Comparison of ENCODE assay signal across 8 cellular contexts in the genomic region with DNA sequence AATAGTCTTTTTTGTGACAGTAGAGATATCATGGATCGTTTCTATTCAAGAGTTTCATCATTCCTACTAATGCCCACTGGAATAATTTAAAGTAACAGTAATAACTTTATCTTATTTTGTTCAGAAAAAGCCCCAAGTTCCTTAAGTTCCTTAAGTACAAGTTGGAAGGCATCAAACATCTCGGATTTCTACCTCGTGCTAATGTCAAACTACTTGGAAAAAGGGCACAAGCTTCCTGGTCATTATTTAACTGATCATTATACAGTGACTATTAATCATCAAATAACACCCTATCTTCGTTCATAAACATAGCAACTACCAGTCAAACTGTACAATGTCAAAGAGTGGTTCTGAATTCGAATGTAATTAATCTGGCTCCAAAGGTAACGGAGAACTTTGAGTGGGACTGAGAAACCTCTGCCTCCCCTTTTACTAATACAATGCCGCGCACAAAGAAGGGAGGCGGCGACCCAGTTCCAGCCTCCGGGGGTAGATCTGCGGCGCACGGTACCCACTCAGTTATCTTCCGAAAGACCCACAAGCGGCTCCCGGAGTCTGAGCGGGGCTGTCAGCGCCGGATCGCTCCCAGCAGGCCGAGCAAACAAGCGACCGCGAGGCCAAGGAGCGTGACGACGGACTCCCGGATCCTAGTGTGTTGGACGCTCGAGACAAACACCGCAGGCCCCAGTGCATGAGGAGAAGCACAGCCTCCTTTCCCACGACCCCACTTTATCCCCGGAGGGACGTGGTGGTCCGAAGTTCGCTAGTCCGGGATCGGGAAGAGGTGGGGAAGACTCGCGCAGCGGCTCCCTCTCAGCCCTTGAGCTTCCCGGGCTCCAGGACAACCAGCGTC. TPM values are rescaled to one million over a fixed set of nuclear protein-coding genes. Genes with fewer than 3 reads are reported as not detected.
DNase-seq lines count a peak whose midpoint lies in the region; ATAC-seq lines count a peak whose summit lies in the region.

No MANE protein-coding gene starts in this region.

- H3K4me3 Mint-ChIP-seq in activated T-cell treated with anti-CD3 and anti-CD28 coated beads, Interleukin-2, amount 50 U/mL, for 24 hours = peak overlapping the region; percentile 97
- H3K4me3 Mint-ChIP-seq in natural killer cell treated with Interleukin-12 subunit alpha and Interleukin-12 subunit beta and Interleukin-15 and Interleukin-18, amount 100 ng/mL, for 72 hours = peak overlapping the region; percentile 96
- H3K4me3 Mint-ChIP-seq in stimulated activated naive CD8-positive, alpha-beta T cell treated with anti-CD3 and anti-CD28 coated beads, Interleukin-15, Interleukin-2, amounts not matched to agents 100 ng/mL and 50 ng/mL, for 24 hours = peak overlapping the region; percentile 85

- H3K27ac Mint-ChIP-seq in activated T-cell treated with anti-CD3 and anti-CD28 coated beads, Interleukin-2, amount 50 U/mL, for 24 hours = peak overlapping the region; percentile 97
- peak overlapping the region; percentile 87 to 96 for H3K27ac Mint-ChIP-seq in natural killer cell treated with Interleukin-12 subunit alpha and Interleukin-12 subunit beta and Interleukin-15 and Interleukin-18, amount 100 ng/mL, for 72 hours
- peak overlapping the region; percentile 94 for H3K27ac Mint-ChIP-seq in stimulated activated naive CD8-positive, alpha-beta T cell treated with anti-CD3 and anti-CD28 coated beads, Interleukin-15, Interleukin-2, amounts not matched to agents 100 ng/mL and 50 ng/mL, for 24 hours

- no peaks in the 10 kb centered on the region for H3K27me3 Mint-ChIP-seq in activated T-cell treated with anti-CD3 and anti-CD28 coated beads, Interleukin-2, amount 50 U/mL, for 24 hours
- peaks cover 0 to 3% of the 10 kb centered on the region in 2 donors for H3K27me3 Mint-ChIP-seq in natural killer cell treated with Interleukin-12 subunit alpha and Interleukin-12 subunit beta and Interleukin-15 and Interleukin-18, amount 100 ng/mL, for 72 hours
- H3K27me3 Mint-ChIP-seq in stimulated activated naive CD8-positive, alpha-beta T cell treated with anti-CD3 and anti-CD28 coated beads, Interleukin-15, Interleukin-2, amounts not matched to agents 100 ng/mL and 50 ng/mL, for 24 hours = no peaks in the 10 kb centered on the region

- H3K9me3 Mint-ChIP-seq in activated T-cell treated with anti-CD3 and anti-CD28 coated beads, Interleukin-2, amount 50 U/mL, for 24 hours = peaks cover 2% of the 10 kb centered on the region
- no peaks in the 10 kb centered on the region for H3K9me3 Mint-ChIP-seq in natural killer cell treated with Interleukin-12 subunit alpha and Interleukin-12 subunit beta and Interleukin-15 and Interleukin-18, amount 100 ng/mL, for 72 hours
- H3K9me3 Mint-ChIP-seq in stimulated activated naive CD8-positive, alpha-beta T cell treated with anti-CD3 and anti-CD28 coated beads, Interleukin-15, Interleukin-2, amounts not matched to agents 100 ng/mL and 50 ng/mL, for 24 hours = no peaks in the 10 kb centered on the region

- peak; percentile 22 for ATAC-seq in HG03025 (IDR thresholded peaks at IDR 0.05; ENCODE audit: low FRiP score, unreplicated experiment)
- ATAC-seq in natural killer cell treated with Interleukin-12 subunit alpha and Interleukin-12 subunit beta and Interleukin-15 and Interleukin-18, amount 100 ng/mL, for 72 hours = peak; percentile 41 to 60

- peaks cover 27% of the 10 kb centered on the region for H3K36me3 Mint-ChIP-seq in activated T-cell treated with anti-CD3 and anti-CD28 coated beads, Interleukin-2, amount 50 U/mL, for 24 hours (ENCODE audit: low read depth)
- no peaks in the 10 kb centered on the region for H3K36me3 Mint-ChIP-seq in natural killer cell treated with Interleukin-12 subunit alpha and Interleukin-12 subunit beta and Interleukin-15 and Interleukin-18, amount 100 ng/mL, for 72 hours
- no peaks in the 10 kb centered on the region for H3K36me3 Mint-ChIP-seq in stimulated activated naive CD8-positive, alpha-beta T cell treated with anti-CD3 and anti-CD28 coated beads, Interleukin-15, Interleukin-2, amounts not matched to agents 100 ng/mL and 50 ng/mL, for 24 hours (ENCODE audit: low read depth)

- DNase-seq in SIG-M5 treated with dmso at 0.1 percent for 504 hours (lab: John Stamatoyannopoulos, UW; ENCODE audit: unreplicated experiment) (peak; percentile 42), SIG-M5 (lab: John Stamatoyannopoulos, UW) (no peak), NCI-H526 treated with DMSO at 0.1 percent for 48 hours (lab: John Stamatoyannopoulos, UW) (peak; percentile 49), fibroblast of gingiva (ENCODE audit: low read depth) (peak; percentile 32)
- peak; percentile 68 for DNase-seq in activated T-cell treated with anti-CD3 and anti-CD28 coated beads, Interleukin-2, amount 50 U/mL, for 24 hours
- peak; percentile 66 for DNase-seq in natural killer cell treated with Interleukin-12 subunit alpha and Interleukin-12 subunit beta and Interleukin-15 and Interleukin-18, amount 100 ng/mL, for 72 hours (ENCODE audit: low spot score)

- H3K4me1 Mint-ChIP-seq in activated T-cell treated with anti-CD3 and anti-CD28 coated beads, Interleukin-2, amount 50 U/mL, for 24 hours (ENCODE audit: low read depth) = peaks cover 57% of the 10 kb centered on the region
- H3K4me1 Mint-ChIP-seq in natural killer cell treated with Interleukin-12 subunit alpha and Interleukin-12 subunit beta and Interleukin-15 and Interleukin-18, amount 100 ng/mL, for 72 hours (ENCODE audit: low read depth in 2 of 2) = peaks cover 17 to 34% of the 10 kb centered on the region in 2 donors
- peaks cover 40% of the 10 kb centered on the region for H3K4me1 Mint-ChIP-seq in stimulated activated naive CD8-positive, alpha-beta T cell treated with anti-CD3 and anti-CD28 coated beads, Interleukin-15, Interleukin-2, amounts not matched to agents 100 ng/mL and 50 ng/mL, for 24 hours (ENCODE audit: low read depth)

RNA-seq across cellular contexts. Expression of a gene that starts 0.7 kb away (rescaled TPM):
- total RNA-seq in natural killer cell treated with Interleukin-12 subunit alpha and Interleukin-12 subunit beta and Interleukin-15 and Interleukin-18, amount 100 ng/mL, for 72 hours = 10 to 100 TPM; 20.2 to 29.5 TPM
